Comparison of ENCODE assay signal across 9 cellular contexts in the genomic region with DNA sequence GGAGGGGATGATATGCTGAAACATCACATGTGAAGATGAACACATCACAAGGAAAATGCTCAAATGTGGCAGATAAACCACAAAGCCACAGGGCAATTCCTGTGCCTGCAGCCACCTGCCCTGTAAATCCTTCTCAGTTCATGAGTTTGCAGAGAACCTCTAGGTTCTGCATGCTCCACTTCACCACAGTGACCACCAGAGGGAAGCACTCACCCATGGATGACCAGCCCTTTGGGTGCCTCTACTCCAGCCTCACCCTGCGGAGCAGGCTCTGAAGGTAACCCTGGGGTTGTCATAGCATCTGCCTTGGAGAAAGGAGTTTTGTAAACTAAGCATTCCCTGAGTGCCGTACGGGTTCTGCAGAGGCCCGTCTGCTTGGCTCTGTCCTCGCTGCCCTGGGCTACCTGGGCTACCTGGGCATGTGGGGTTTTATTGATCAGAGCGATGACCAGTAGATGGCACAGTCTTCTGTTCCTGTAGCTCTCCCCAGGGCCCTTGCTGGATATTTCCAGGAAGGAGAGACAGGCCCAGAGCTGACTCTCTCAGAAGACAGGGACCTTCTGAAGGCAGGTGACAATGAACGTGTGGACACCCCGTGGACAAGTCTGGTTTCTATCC. TPM values are rescaled to one million over a fixed set of nuclear protein-coding genes. Genes with fewer than 3 reads are reported as not detected.
DNase-seq lines count a peak whose midpoint lies in the region; ATAC-seq and TF ChIP-seq lines count a peak whose summit lies in the region.
"Had no signal": no experiment of that assay in that cellular context is flagged by ENCODE, and none has a peak within 500 bp of the region (broad histone marks: within the 10 kb centered on the region; RNA-seq: fewer than 3 reads in every experiment).

No MANE protein-coding gene starts in this region.

- no peaks in the 10 kb centered on the region for H3K27me3 ChIP-seq in BLaER1 treated with 17β-estradiol and CSF1 and Interleukin-3, amounts not matched to agents 10 nM and 100 nM
- H3K27me3 ChIP-seq in endodermal cell (ENCODE audit: control insufficient read depth, insufficient read depth, low read length, poor library complexity, severe bottlenecking), result no peaks in the 10 kb centered on the region

- peaks cover 0 to 7% (median 1%) of the 10 kb centered on the region in 11 experiments; a peak in 9 of 22 replicates for H3K9me3 ChIP-seq in BLaER1 treated with 17β-estradiol and CSF1 and Interleukin-3, amounts not matched to agents 10 nM and 100 nM (replicated peaks in 1 of 11)
- H3K9me3 ChIP-seq in endodermal cell (ENCODE audit: control insufficient read depth, low read length), result no peaks in the 10 kb centered on the region

- H3K4me1 ChIP-seq in BLaER1 treated with 17β-estradiol and CSF1 and Interleukin-3, amounts not matched to agents 10 nM and 100 nM, result peaks cover 0 to 26% (median 16%) of the 10 kb centered on the region in 10 experiments; a peak in 13 of 20 replicates
- no peaks in the 10 kb centered on the region for H3K4me1 ChIP-seq in endodermal cell (ENCODE audit: control insufficient read depth, insufficient read depth, low read length)

- H3K4me3 ChIP-seq in BLaER1 treated with 17β-estradiol and CSF1 and Interleukin-3, amounts not matched to agents 10 nM and 100 nM, result no peak overlapping the region
- no peak overlapping the region for H3K4me3 ChIP-seq in endodermal cell (ENCODE audit: low read length)
- H3K4me3 ChIP-seq: SK-N-MC had no signal

- 65 to 93% methylated on average over 2 to 8 of the region's 8 CpGs for WGBS in endodermal cell (ENCODE audit: insufficient coverage in 1 of 2, insufficient read length in 1 of 2), 2 experiments

- H3K4me2 ChIP-seq in BLaER1 treated with 17β-estradiol and CSF1 and Interleukin-3, amounts not matched to agents 10 nM and 100 nM, result peak overlapping the region in 8 of 11 experiments; percentile 13 to 77 (median 60); a peak in 14 of 22 replicates

- H3K4me3 Mint-ChIP-seq in endodermal cell, result no peak overlapping the region
- no peak overlapping the region for H3K4me3 Mint-ChIP-seq in progenitor cell of endocrine pancreas (ENCODE audit: low read depth)

- H3K9ac ChIP-seq in BLaER1 treated with 17β-estradiol and CSF1 and Interleukin-3, amounts not matched to agents 10 nM and 100 nM, result no peak overlapping the region
- no peak overlapping the region for H3K9ac ChIP-seq in endodermal cell (ENCODE audit: extremely low read depth, low read length, poor library complexity, severe bottlenecking)

- H3K27me3 Mint-ChIP-seq in endodermal cell (ENCODE audit: insufficient read depth) (peaks cover 9% of the 10 kb centered on the region), progenitor cell of endocrine pancreas (no peaks in the 10 kb centered on the region)

- no peaks in the 10 kb centered on the region for H4K20me1 ChIP-seq in BLaER1 treated with 17β-estradiol and CSF1 and Interleukin-3, amounts not matched to agents 10 nM and 100 nM

- DNase-seq in NCI-H774 (lab: John Stamatoyannopoulos, UW) (peak; percentile 2), endodermal cell (peak; percentile 89), progenitor cell of endocrine pancreas (ENCODE audit: low spot score, unreplicated experiment) (no peak)

- no peak for ATAC-seq in GM21786 (IDR thresholded peaks at IDR 0.05; ENCODE audit: unreplicated experiment)
- no peak for ATAC-seq in GM21723 (IDR thresholded peaks at IDR 0.05; ENCODE audit: unreplicated experiment)
- ATAC-seq in HG03378 (IDR thresholded peaks at IDR 0.05; ENCODE audit: unreplicated experiment), result no peak

- peaks cover 8% of the 10 kb centered on the region for H3K4me1 Mint-ChIP-seq in endodermal cell
- peaks cover 2% of the 10 kb centered on the region for H3K4me1 Mint-ChIP-seq in progenitor cell of endocrine pancreas (ENCODE audit: low read depth)

- H3K27ac Mint-ChIP-seq in endodermal cell (no peak overlapping the region), progenitor cell of endocrine pancreas (no peak overlapping the region)

- peaks cover 1% of the 10 kb centered on the region for H3K9me3 Mint-ChIP-seq in endodermal cell
- H3K9me3 Mint-ChIP-seq in progenitor cell of endocrine pancreas (ENCODE audit: low read depth), result peaks cover 2% of the 10 kb centered on the region

- H3K36me3 Mint-ChIP-seq in endodermal cell (ENCODE audit: low read depth) (no peaks in the 10 kb centered on the region), progenitor cell of endocrine pancreas (ENCODE audit: insufficient read depth) (no peaks in the 10 kb centered on the region)

- H3K27ac ChIP-seq in BLaER1 treated with 17β-estradiol and CSF1 and Interleukin-3, amounts not matched to agents 10 nM and 100 nM, result no peak overlapping the region
- H3K27ac ChIP-seq in endodermal cell (ENCODE audit: low read depth, low read length), result no peak overlapping the region
- H3K27ac ChIP-seq: SK-N-MC had no signal

- peak; percentile 78 for TF ChIP-seq CTCF in GM12873 (IDR thresholded peaks at IDR 0.05; ENCODE audit: insufficient read depth, low read depth, low read length, missing control alignments)
- TF ChIP-seq CTCF in endodermal cell (conservative IDR thresholded peaks at IDR 0.05), result peak; percentile 89
- TF ChIP-seq CTCF in progenitor cell of endocrine pancreas (IDR thresholded peaks at IDR 0.05; ENCODE audit: unreplicated experiment), result peak; percentile 62

- no peaks in the 10 kb centered on the region for H3K36me3 ChIP-seq in BLaER1 treated with 17β-estradiol and CSF1 and Interleukin-3, amounts not matched to agents 10 nM and 100 nM
- H3K36me3 ChIP-seq in endodermal cell (ENCODE audit: control insufficient read depth, insufficient read depth, low read length), result no peaks in the 10 kb centered on the region

RNA-seq across cellular contexts. Expression of a gene that starts 31.7 kb away (rescaled TPM):
- total RNA-seq in endodermal cell (1,000 to 10,000 TPM in 1 of 2 donors, 100 to 1,000 TPM in 1; 123 to 1,051 TPM), progenitor cell of endocrine pancreas (1.5 and 1.6 TPM in 2 replicates)
- 161 TPM for polyA plus RNA-seq in endodermal cell (2013, experiment 1 of 2)
- polyA plus RNA-seq in endodermal cell (2013, experiment 2 of 2), result 92.8 TPM

RNA-seq across cellular contexts. Expression of a gene that starts 44.1 kb away (rescaled TPM):
- under 1 TPM in 1 of 2 donors, not detected in 1; 0.62 TPM for total RNA-seq in endodermal cell
- polyA plus RNA-seq in endodermal cell (2013, experiment 1 of 2), result 0.71 TPM
- polyA plus RNA-seq in endodermal cell (2013, experiment 2 of 2), result 0.46 TPM
- not detected in 2 replicates for total RNA-seq in progenitor cell of endocrine pancreas

Comparison
In these comparisons a context has a peak if more than half of its experiments do, and no peak if none do; other contexts are left out.
1. RNA of a gene that starts 31.7 kb away (total RNA-seq): 123 to 1,051 TPM in endodermal cell; 1.5 to 1.6 TPM in progenitor cell of endocrine pancreas; every median in the first group is over 10 times any median in the second.
2. Peak in every context shown above with its lines, with median percentiles within 50 percentile points of each other: CTCF ChIP-seq.